In genomic region chrX:38868941-38869378, GRCh38 we compare ENCODE assay signal across 10 cellular contexts.
DNase-seq lines count a peak whose midpoint lies in the region; ATAC-seq and TF ChIP-seq lines count a peak whose summit lies in the region.
"Had no signal": no experiment of that assay in that cellular context is flagged by ENCODE, and none has a peak within 500 bp of the region (broad histone marks: within the 10 kb centered on the region; RNA-seq: fewer than 3 reads in every experiment).

No MANE protein-coding gene starts in this region.

- no peak overlapping the region for H3K4me3 ChIP-seq in body of pancreas
- H3K4me3 ChIP-seq: transverse colon had no signal

- H3K27me3 Mint-ChIP-seq in activated T-cell treated with anti-CD3 and anti-CD28 coated beads, Interleukin-2, amount 50 U/mL, for 72 hours (ENCODE audit: low read depth): no peaks in the 10 kb centered on the region

- no peak overlapping the region for H3K4me3 Mint-ChIP-seq in activated T-cell treated with anti-CD3 and anti-CD28 coated beads, Interleukin-2, amount 50 U/mL, for 72 hours

- no peaks in the 10 kb centered on the region for H3K9me3 ChIP-seq in body of pancreas
- H3K9me3 ChIP-seq: transverse colon had no signal

- no peaks in the 10 kb centered on the region for H3K4me1 Mint-ChIP-seq in activated T-cell treated with anti-CD3 and anti-CD28 coated beads, Interleukin-2, amount 50 U/mL, for 72 hours (ENCODE audit: low read depth)

- no peak overlapping the region for H3K27ac ChIP-seq in body of pancreas
- H3K27ac ChIP-seq: transverse colon had no signal

- no peaks in the 10 kb centered on the region for H3K27me3 ChIP-seq in body of pancreas
- H3K27me3 ChIP-seq: transverse colon had no signal

- peaks cover 21% of the 10 kb centered on the region for H3K4me1 ChIP-seq in body of pancreas

- H3K9me3 Mint-ChIP-seq in activated T-cell treated with anti-CD3 and anti-CD28 coated beads, Interleukin-2, amount 50 U/mL, for 72 hours: no peaks in the 10 kb centered on the region

- no peak for TF ChIP-seq POLR2A in body of pancreas (IDR thresholded peaks at IDR 0.05)

- DNase-seq in Right ventricle myocardium inferior (ENCODE audit: missing footprints) (no peak), cardiac septum (ENCODE audit: low spot score) (no peak), body of pancreas (peak in 1 of 4 donors; percentile 22), iris pigment epithelial cell (ENCODE audit: low read depth) (peak; percentile 45), COLO668 (lab: John Stamatoyannopoulos, UW; ENCODE audit: unreplicated experiment) (no peak)
- no peak for DNase-seq in activated naive CD4-positive, alpha-beta T cell treated with anti-CD3 and anti-CD28 coated beads, Interleukin-2, amount 50 U/mL, for 16 hours
- DNase-seq in activated T-cell treated with anti-CD3 and anti-CD28 coated beads, Interleukin-2, amount 50 U/mL, for 72 hours: no peak
- DNase-seq: stimulated activated CD4-positive, alpha-beta T cell treated with anti-CD3 and anti-CD28 coated beads, Interleukin-2, amount 100 ng/mL, for 48 hours; transverse colon had no signal

- intact Hi-C loops in Right ventricle myocardium inferior (cut with DNase I): loop anchor here (10.0 kb wide), 1 partner anchor 46 kb away; no protein-coding TSS in a partner anchor
- intact Hi-C loops in cardiac septum (cut with DNase I): no loop called here
- intact Hi-C loops in body of pancreas (cut with DNase I): no loop called here

- 89 to 90% methylated on average over 2 of the region's 2 CpGs for WGBS in body of pancreas, 2 donors

- no peaks in the 10 kb centered on the region for H3K36me3 Mint-ChIP-seq in activated T-cell treated with anti-CD3 and anti-CD28 coated beads, Interleukin-2, amount 50 U/mL, for 72 hours (ENCODE audit: insufficient read depth in 2 of 2)

- no peaks in the 10 kb centered on the region for H3K36me3 ChIP-seq in body of pancreas (replicated peaks in 1 of 2; ENCODE audit: insufficient read depth in 1 of 2, low read depth in 2 of 2)
- H3K36me3 ChIP-seq: transverse colon had no signal

- no peak overlapping the region for H3K27ac Mint-ChIP-seq in activated T-cell treated with anti-CD3 and anti-CD28 coated beads, Interleukin-2, amount 50 U/mL, for 72 hours

- TF ChIP-seq CTCF in body of pancreas (IDR thresholded peaks at IDR 0.05): no peak

- ATAC-seq in Right ventricle myocardium inferior: peak; percentile 89
- peak; percentile 27 for ATAC-seq in body of pancreas
- ATAC-seq in activated T-cell treated with anti-CD3 and anti-CD28 coated beads, Interleukin-2, amount 50 U/mL, for 72 hours (replicated peaks in 1 of 2): no peak
- ATAC-seq in HG03442 (IDR thresholded peaks at IDR 0.05; ENCODE audit: unreplicated experiment): no peak

Comparison
In these comparisons a context has a peak if more than half of its experiments do, and no peak if none do; other contexts are left out.
1. ATAC-seq: peak in Right ventricle myocardium inferior (single experiment) and body of pancreas (single experiment); none in activated T-cell treated with anti-CD3 and anti-CD28 coated beads, Interleukin-2, amount 50 U/mL, for 72 hours (0 of 2) and HG03442 (single experiment).